Comparison of ENCODE assay signal across 8 cellular contexts in genomic region chr2:28895189-28895893, GRCh38. TPM values are rescaled to one million over a fixed set of nuclear protein-coding genes. Genes with fewer than 3 reads are reported as not detected.
DNase-seq lines count a peak whose midpoint lies in the region; TF ChIP-seq lines count a peak whose summit lies in the region.

No MANE protein-coding gene starts in this region.

- H3K27ac ChIP-seq in esophagus (ENCODE audit: low read depth in 2 of 2, low read length in 1 of 2) (peak overlapping the region; percentile 81 to 87), muscle layer of colon (ENCODE audit: low read depth, low read length) (peak overlapping the region; percentile 68), stomach (peak overlapping the region; percentile 82 to 89 (median 86))

- peak; percentile 50 for DNase-seq in GM03348 (ENCODE audit: low spot score)
- DNase-seq in HFF-Myc (ENCODE audit: extremely low read depth, low read depth): no peak
- peak; percentile 74 for DNase-seq in NB4 (ENCODE audit: low read depth)
- DNase-seq in activated CD8-positive, alpha-beta memory T cell treated with anti-CD3 and anti-CD28 coated beads, Interleukin-2, amount 50 U/mL, for 48 hours: peak; percentile 78
- DNase-seq in stomach: no peak
- DNase-seq in NCI-H1417 treated with DMSO at 0.1 percent for 48 hours (lab: John Stamatoyannopoulos, UW): no peak

- H3K4me1 ChIP-seq in esophagus (ENCODE audit: control insufficient read depth in 2 of 2, insufficient read depth in 2 of 2, low read length in 1 of 2) (no peaks in the 10 kb centered on the region), muscle layer of colon (ENCODE audit: insufficient read depth, low read length) (peaks cover 21% of the 10 kb centered on the region), stomach (peaks cover 14 to 47% (median 37%) of the 10 kb centered on the region in 4 donors)

- H3K36me3 ChIP-seq in esophagus (ENCODE audit: control insufficient read depth in 2 of 2, insufficient read depth in 2 of 2, low read length in 1 of 2): no peaks in the 10 kb centered on the region
- H3K36me3 ChIP-seq in muscle layer of colon (ENCODE audit: insufficient read depth, low read length): no peaks in the 10 kb centered on the region
- no peaks in the 10 kb centered on the region for H3K36me3 ChIP-seq in stomach

- H3K9ac ChIP-seq in muscle layer of colon (ENCODE audit: low read length): peak overlapping the region; percentile 9

- no peak for TF ChIP-seq EP300 in stomach (IDR thresholded peaks at IDR 0.05)

- TF ChIP-seq CTCF in HFF-Myc (IDR thresholded peaks at IDR 0.05; ENCODE audit: low read depth, low read length, missing control alignments): no peak
- TF ChIP-seq CTCF in NB4 (IDR thresholded peaks at IDR 0.05; ENCODE audit: low read depth, low read length): no peak
- no peak for TF ChIP-seq CTCF in stomach (IDR thresholded peaks at IDR 0.05)

- no peak for TF ChIP-seq POLR2A in NB4 (IDR thresholded peaks at IDR 0.05; ENCODE audit: extremely low read depth, insufficient read length)
- no peak for TF ChIP-seq POLR2A in stomach (IDR thresholded peaks at IDR 0.05)

- H3K4me3 ChIP-seq in HFF-Myc (replicated peaks; ENCODE audit: low read depth, low read length) (peak overlapping the region; percentile 59), NB4 (ENCODE audit: low read depth, low read length) (peak overlapping the region; percentile 100), esophagus (ENCODE audit: low read depth in 1 of 2, low read length in 2 of 2) (peak overlapping the region; percentile 81 to 100), muscle layer of colon (ENCODE audit: low read depth in 1 of 2, low read length in 2 of 2) (peak overlapping the region; percentile 73 to 98), stomach (peak overlapping the region; percentile 66 to 97 (median 92))

- intact Hi-C loops in stomach (cut with DNase I; ENCODE audit: low total_unique reads): no loop called here

- H3K9me3 ChIP-seq in esophagus (ENCODE audit: control insufficient read depth in 2 of 2, insufficient read depth in 1 of 2, low read depth in 1 of 2, low read length in 1 of 2): no peaks in the 10 kb centered on the region
- no peaks in the 10 kb centered on the region for H3K9me3 ChIP-seq in muscle layer of colon (ENCODE audit: low read length)
- H3K9me3 ChIP-seq in stomach: no peaks in the 10 kb centered on the region

- 0 to 1% methylated on average over 19 of the region's 19 CpGs for WGBS in esophagus, 2 donors
- 0 to 1% (median 1%) methylated on average over 16 to 19 of the region's 19 CpGs for WGBS in stomach, 5 donors

- no peaks in the 10 kb centered on the region for H3K27me3 ChIP-seq in esophagus (ENCODE audit: control insufficient read depth in 1 of 2, insufficient read depth in 2 of 2, low read length in 2 of 2)
- H3K27me3 ChIP-seq in muscle layer of colon (ENCODE audit: control insufficient read depth in 1 of 2, insufficient read depth in 2 of 2, low read length in 2 of 2): no peaks in the 10 kb centered on the region
- no peaks in the 10 kb centered on the region for H3K27me3 ChIP-seq in stomach

RNA-seq across cellular contexts. Expression of gene WDR43, which starts 0.9 kb away (rescaled TPM):
- 10 to 100 TPM in 1 of 2 donors, 1 to 10 TPM in 1; 8.1 to 18.7 TPM for polyA plus RNA-seq in esophagus
- 10 to 100 TPM; 18.5 to 73.2 (median 59.4) TPM for total RNA-seq in stomach
- polyA plus RNA-seq in stomach: 10 to 100 TPM in 2 of 3 donors, 1 to 10 TPM in 1; 9.7 to 13.9 (median 13.7) TPM

RNA-seq across cellular contexts. Expression of gene TRMT61B, which starts 25.2 kb away (rescaled TPM):
- polyA plus RNA-seq in esophagus (10 to 100 TPM in 1 of 2 donors, 1 to 10 TPM in 1; 9.7 to 30.7 TPM), stomach (10 to 100 TPM; 14.5 to 24.4 (median 18.3) TPM)
- total RNA-seq in stomach: 10 to 100 TPM in 4 of 5 donors, 1 to 10 TPM in 1; 2.3 to 20.9 (median 18.0) TPM

Comparison
In these comparisons a context has a peak if more than half of its experiments do, and no peak if none do; other contexts are left out.
1. DNase-seq: peak in GM03348 (single experiment), NB4 (single experiment) and activated CD8-positive, alpha-beta memory T cell treated with anti-CD3 and anti-CD28 coated beads, Interleukin-2, amount 50 U/mL, for 48 hours (single experiment); none in HFF-Myc (single experiment), stomach (single experiment) and NCI-H1417 treated with DMSO at 0.1 percent for 48 hours (single experiment).
2. Peak in every context shown above with its lines, with median percentiles within 50 percentile points of each other: H3K4me3 ChIP-seq and H3K27ac ChIP-seq.